31 cellular contexts compared by ENCODE assay signal in genomic region chr17:2297023-2297422, GRCh38.
"Had no signal": no experiment of that assay in that cellular context is flagged by ENCODE, and none has a peak within 500 bp of the region (broad histone marks: within the 10 kb centered on the region; RNA-seq: fewer than 3 reads in every experiment).

No MANE protein-coding gene starts in this region.

- H3K4me2 ChIP-seq: hepatocyte had no signal

- H3K9me3 ChIP-seq: body of pancreas, colonic mucosa, esophagus squamous epithelium, gastroesophageal sphincter, heart right ventricle had no signal

- H3K4me1 ChIP-seq: colonic mucosa had no signal

- H3K4me3 ChIP-seq: body of pancreas, cardiac muscle cell, colonic mucosa, esophagus squamous epithelium, gastroesophageal sphincter, heart right ventricle, hepatocyte had no signal

- ATAC-seq: activated CD8-positive, alpha-beta T cell treated with anti-CD3 and anti-CD28 coated beads for 36 hours; activated naive CD4-positive, alpha-beta T cell treated with anti-CD3 and anti-CD28 coated beads, Interleukin-2, amount 50 U/mL, for 72 hours; activated T-cell treated with anti-CD3 and anti-CD28 coated beads, Interleukin-2, amount 50 U/mL, for 72 hours; body of pancreas; gastroesophageal sphincter; T-cell had no signal

- H3K27me3 Mint-ChIP-seq: activated CD8-positive, alpha-beta T cell treated with anti-CD3 and anti-CD28 coated beads for 36 hours; activated naive CD4-positive, alpha-beta T cell treated with anti-CD3 and anti-CD28 coated beads, Interleukin-2, amount 10 ng/mL, durations not matched to agents 7 days and 5 days; activated naive CD8-positive, alpha-beta T cell treated with anti-CD3 and anti-CD28 coated beads, Interleukin-2, amount 10 ng/mL, durations not matched to agents 7 days and 5 days; T-cell had no signal

- H3K27ac Mint-ChIP-seq: activated CD8-positive, alpha-beta T cell treated with anti-CD3 and anti-CD28 coated beads for 36 hours; activated naive CD4-positive, alpha-beta T cell treated with anti-CD3 and anti-CD28 coated beads, Interleukin-2, amount 10 ng/mL, durations not matched to agents 7 days and 5 days; T-helper 2 cell treated with Interferon-gamma antibody and Interleukin-4, amounts not matched to agents 5 μg/mL and 100 μg/mL, for 36 hours had no signal

- H3K27me3 ChIP-seq: body of pancreas, cardiac muscle cell, colonic mucosa, esophagus squamous epithelium, gastroesophageal sphincter, heart right ventricle, hepatocyte had no signal

- H3K9me3 Mint-ChIP-seq: activated CD8-positive, alpha-beta T cell treated with anti-CD3 and anti-CD28 coated beads for 36 hours; activated naive CD4-positive, alpha-beta T cell treated with anti-CD3 and anti-CD28 coated beads, Interleukin-2, amount 10 ng/mL, durations not matched to agents 7 days and 5 days; activated naive CD4-positive, alpha-beta T cell treated with anti-CD3 and anti-CD28 coated beads, Interleukin-2, amount 50 U/mL, for 72 hours; activated naive CD8-positive, alpha-beta T cell treated with anti-CD3 and anti-CD28 coated beads, Interleukin-2, amount 10 ng/mL, durations not matched to agents 7 days and 5 days; activated T-cell treated with anti-CD3 and anti-CD28 coated beads, Interleukin-2, amount 50 U/mL, for 72 hours; T-cell; T-helper 1 cell treated with Interleukin-12 subunit alpha and Interleukin-12 subunit beta and Interleukin-4 antibody, amounts not matched to agents 30 μg/mL and 1 μg/mL, for 36 hours; T-helper 2 cell treated with Interferon-gamma antibody and Interleukin-4, amounts not matched to agents 5 μg/mL and 100 μg/mL, for 36 hours had no signal

- H3K27ac ChIP-seq: body of pancreas, cardiac muscle cell, colonic mucosa, gastroesophageal sphincter, heart right ventricle, hepatocyte had no signal

- DNase-seq: activated CD4-positive, alpha-beta T cell treated with anti-CD3 and anti-CD28 coated beads for 48 hours; activated CD4-positive, alpha-beta T cell treated with anti-CD3 and anti-CD28 coated beads, Interleukin-2, amount 50 U/mL, for 1 hour; activated CD4-positive, alpha-beta T cell treated with anti-CD3 and anti-CD28 coated beads, Interleukin-2, amount 50 U/mL, for 48 hours; activated CD4-positive, CD25-positive, alpha-beta regulatory T cell; activated CD4-positive, CD25-positive, alpha-beta regulatory T cell treated with anti-CD3 and anti-CD28 coated beads, Interleukin-2, amount 50 U/mL, for 72 hours; activated CD8-positive, alpha-beta memory T cell treated with anti-CD3 and anti-CD28 coated beads for 24 hours; activated CD8-positive, alpha-beta T cell treated with anti-CD3 and anti-CD28 coated beads for 36 hours; activated gamma-delta T cell; activated naive CD4-positive, alpha-beta T cell; activated naive CD4-positive, alpha-beta T cell treated with anti-CD3 and anti-CD28 coated beads, Interleukin-2, amount 10 ng/mL, durations not matched to agents 7 days and 5 days; activated naive CD8-positive, alpha-beta T cell treated with anti-CD3 and anti-CD28 coated beads, Interleukin-2, amount 10 ng/mL, durations not matched to agents 7 days and 5 days; activated T-cell treated with anti-CD3 and anti-CD28 coated beads, Interleukin-2, amount 50 U/mL, for 72 hours; amniotic stem cell; aorta; body of pancreas; central memory CD4-positive, alpha-beta T cell; cerebellar nuclear complex; colonic mucosa; effector CD8-positive, alpha-beta T cell; erythroblast; esophagus squamous epithelium; foreskin melanocyte; heart right ventricle; T-cell; T1000 had no signal

- H2AFZ ChIP-seq: hepatocyte had no signal

- H3K4me3 Mint-ChIP-seq: activated CD8-positive, alpha-beta T cell treated with anti-CD3 and anti-CD28 coated beads for 36 hours; activated naive CD4-positive, alpha-beta T cell treated with anti-CD3 and anti-CD28 coated beads, Interleukin-2, amount 10 ng/mL, durations not matched to agents 7 days and 5 days; T-cell; T-helper 1 cell treated with Interleukin-12 subunit alpha and Interleukin-12 subunit beta and Interleukin-4 antibody, amounts not matched to agents 30 μg/mL and 1 μg/mL, for 36 hours; T-helper 2 cell treated with Interferon-gamma antibody and Interleukin-4, amounts not matched to agents 5 μg/mL and 100 μg/mL, for 36 hours had no signal
